In genomic region chr1:161045749-161046573, GRCh38 we compare ENCODE assay signal across 8 cellular contexts. TPM values are rescaled to one million over a fixed set of nuclear protein-coding genes. Genes with fewer than 3 reads are reported as not detected.
DNase-seq lines count a peak whose midpoint lies in the region; ATAC-seq and TF ChIP-seq lines count a peak whose summit lies in the region.

A gene with protein sequence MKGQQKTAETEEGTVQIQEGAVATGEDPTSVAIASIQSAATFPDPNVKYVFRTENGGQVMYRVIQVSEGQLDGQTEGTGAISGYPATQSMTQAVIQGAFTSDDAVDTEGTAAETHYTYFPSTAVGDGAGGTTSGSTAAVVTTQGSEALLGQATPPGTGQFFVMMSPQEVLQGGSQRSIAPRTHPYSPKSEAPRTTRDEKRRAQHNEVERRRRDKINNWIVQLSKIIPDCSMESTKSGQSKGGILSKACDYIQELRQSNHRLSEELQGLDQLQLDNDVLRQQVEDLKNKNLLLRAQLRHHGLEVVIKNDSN (minus strand): TSS chr1:161045977. CDS start chr1:161043275, 2,702 bp downstream.

- peak within 1 kb of the TSS; percentile 84 for H3K4me3 ChIP-seq in choroid plexus epithelial cell (ENCODE audit: low read depth, low read length)

- POLR2A ChIA-PET in activated CD4-positive, alpha-beta T cell treated with anti-CD3 and anti-CD28 coated beads for 36 hours (lab: Charles Lee) = interaction anchor here (1.0 to 3.0 kb wide), 11 partner anchors 8 to 87 kb away, joined by 3 to 11 read pairs (median 5); partner anchors contain the start of genes ARHGAP30, DEDD and F11R

- CTCF ChIA-PET in activated CD4-positive, alpha-beta T cell treated with anti-CD3 and anti-CD28 coated beads for 36 hours (lab: Charles Lee) = interaction anchor here (0.6 to 4.1 kb wide), 23 partner anchors 9 to 947 kb away, joined by 3 to 26 read pairs (median 5); partner anchors contain the start of genes ARHGAP30, F11R, PPOX and TOMM40L

- no peak for TF ChIP-seq CTCF in choroid plexus epithelial cell (conservative IDR thresholded peaks at IDR 0.05; ENCODE audit: low read depth, low read length)

- intact Hi-C loops in activated CD4-positive, alpha-beta T cell treated with anti-CD3 and anti-CD28 coated beads for 36 hours (cut with DNase I, micrococcal nuclease) = loop anchor here (1.0 to 5.0 kb wide), 10 partner anchors 8 to 351 kb away; partner anchors contain the start of genes DEDD (in 1 of the 2), F11R (in 1 of the 2), NIT1 (in 1 of the 2) and PFDN2 (in 1 of the 2)

- H3K4me1 Mint-ChIP-seq in activated CD4-positive, alpha-beta T cell treated with anti-CD3 and anti-CD28 coated beads for 36 hours = peaks cover 32% of the 10 kb centered on the region

- peaks cover 55% of the 10 kb centered on the region for H3K36me3 Mint-ChIP-seq in activated CD4-positive, alpha-beta T cell treated with anti-CD3 and anti-CD28 coated beads for 36 hours (ENCODE audit: low read depth)

- peak within 1 kb of the TSS; percentile 81 for H3K4me3 Mint-ChIP-seq in activated CD4-positive, alpha-beta T cell treated with anti-CD3 and anti-CD28 coated beads for 36 hours

- H3K27me3 Mint-ChIP-seq in activated CD4-positive, alpha-beta T cell treated with anti-CD3 and anti-CD28 coated beads for 36 hours = no peaks in the 10 kb centered on the region

- no peaks in the 10 kb centered on the region for H3K9me3 Mint-ChIP-seq in activated CD4-positive, alpha-beta T cell treated with anti-CD3 and anti-CD28 coated beads for 36 hours (ENCODE audit: low read depth)

- DNase-seq in AML-193 (lab: John Stamatoyannopoulos, UW) = peak; percentile 88 to 93
- DNase-seq in GM19238 (ENCODE audit: insufficient read length, low spot score) = peak; percentile 77
- peak; percentile 87 to 91 for DNase-seq in NCI-H524 (lab: John Stamatoyannopoulos, UW)
- peak; percentile 96 for DNase-seq in activated CD4-positive, alpha-beta T cell treated with anti-CD3 and anti-CD28 coated beads for 36 hours
- peak; percentile 98 for DNase-seq in choroid plexus epithelial cell (ENCODE audit: low read depth)
- peak; percentile 96 for DNase-seq in kidney tubule cell (ENCODE audit: low spot score)
- peak; percentile 67 to 88 (median 82) for DNase-seq in stimulated activated CD4-positive, alpha-beta T cell treated with anti-CD3 and anti-CD28 coated beads, Interleukin-1b, Interleukin-23, amount 100 ng/mL, for 24 hours (ENCODE audit: low read depth in 4 of 4, low spot score in 1 of 4)

- H3K27ac Mint-ChIP-seq in activated CD4-positive, alpha-beta T cell treated with anti-CD3 and anti-CD28 coated beads for 36 hours = peak within 1 kb of the TSS; percentile 99

- peak; percentile 61 for ATAC-seq in HG03442 (IDR thresholded peaks at IDR 0.05; ENCODE audit: unreplicated experiment)
- peak; percentile 86 for ATAC-seq in activated CD4-positive, alpha-beta T cell treated with anti-CD3 and anti-CD28 coated beads for 36 hours

RNA-seq across cellular contexts. Expression of the gene that starts here (rescaled TPM):
- total RNA-seq in activated CD4-positive, alpha-beta T cell treated with anti-CD3 and anti-CD28 coated beads for 36 hours = 10 to 100 TPM; 34.5 to 42.8 TPM

Comparison
In these comparisons a context has a peak if more than half of its experiments do, and no peak if none do; other contexts are left out.
1. Peak in every context shown above with its lines: DNase-seq, ATAC-seq and H3K4me3 ChIP-seq.